Comparison of ENCODE assay signal across 24 cellular contexts in the genomic region with DNA sequence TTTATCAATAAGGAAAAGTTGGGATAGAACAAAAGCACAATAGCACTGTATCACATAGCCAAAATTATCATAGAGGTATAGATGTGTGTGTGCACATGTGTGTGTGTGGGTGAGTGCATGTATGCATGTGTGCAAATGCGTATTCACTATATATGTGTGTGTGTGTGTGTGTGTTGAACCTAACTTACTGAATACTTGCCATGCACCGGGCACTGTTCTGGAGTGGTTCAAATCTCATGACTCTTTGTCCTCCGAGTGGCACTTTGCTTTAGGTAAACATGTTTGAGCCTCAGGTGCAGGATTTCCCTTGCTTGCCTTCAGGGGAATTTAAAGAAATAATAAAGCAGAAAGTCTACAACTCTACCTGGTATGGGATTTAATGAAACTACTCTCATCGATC.
"Had no signal": no experiment of that assay in that cellular context is flagged by ENCODE, and none has a peak within 500 bp of the region (broad histone marks: within the 10 kb centered on the region; RNA-seq: fewer than 3 reads in every experiment).

No MANE protein-coding gene starts in this region.

- H3K4me1 Mint-ChIP-seq: endodermal cell; naive B cell; stimulated activated effector memory CD8-positive, alpha-beta T cell treated with anti-CD3 and anti-CD28 coated beads, Interleukin-12 subunit alpha, Interleukin-12 subunit beta, amount 100 ng/mL, for 72 hours had no signal

- H3K9me3 Mint-ChIP-seq: endodermal cell, nephron, type B pancreatic cell had no signal

- H3K4me3 Mint-ChIP-seq: endodermal cell; nephron; stimulated activated effector memory CD8-positive, alpha-beta T cell treated with anti-CD3 and anti-CD28 coated beads, Interleukin-12 subunit alpha, Interleukin-12 subunit beta, amount 100 ng/mL, for 72 hours; type B pancreatic cell had no signal

- H3K27me3 ChIP-seq: hepatocyte, pancreas, suprapubic skin, thyroid gland, vagina had no signal

- H3K27ac Mint-ChIP-seq: endodermal cell; progenitor cell of endocrine pancreas; stimulated activated effector memory CD8-positive, alpha-beta T cell treated with anti-CD3 and anti-CD28 coated beads, Interleukin-12 subunit alpha, Interleukin-12 subunit beta, amount 100 ng/mL, for 72 hours; type B pancreatic cell had no signal

- H3K4me2 ChIP-seq: hepatocyte had no signal

- H3K4me3 ChIP-seq: hepatocyte, pancreas, suprapubic skin, thyroid gland, vagina had no signal

- DNase-seq: dermis blood vessel endothelial cell; endodermal cell; erythroblast; foreskin melanocyte; head of caudate nucleus; kidney; left cardiac atrium; left ventricle myocardium superior; mesendoderm; naive B cell; occipital lobe; pancreas; right cardiac atrium; small intestine; stimulated activated CD4-positive, alpha-beta T cell treated with anti-CD3 and anti-CD28 coated beads, Interleukin-12 subunit alpha, Interleukin-12 subunit beta, amount 100 ng/mL, for 4 hours; stimulated activated naive CD8-positive, alpha-beta T cell treated with anti-CD3 and anti-CD28 coated beads, Interleukin-15, Interleukin-2, amounts not matched to agents 100 U/mL and 50 U/mL, for 24 hours had no signal

- ATAC-seq: left cardiac atrium; left ventricle myocardium superior; right cardiac atrium; stimulated activated effector memory CD8-positive, alpha-beta T cell treated with anti-CD3 and anti-CD28 coated beads, Interleukin-12 subunit alpha, Interleukin-12 subunit beta, amount 100 ng/mL, for 72 hours; stimulated activated naive CD8-positive, alpha-beta T cell treated with anti-CD3 and anti-CD28 coated beads, Interleukin-15, Interleukin-2, amounts not matched to agents 100 U/mL and 50 U/mL, for 24 hours had no signal

- H3K9me3 ChIP-seq: pancreas, suprapubic skin, thyroid gland, vagina had no signal

- H3K27ac ChIP-seq: hepatocyte, pancreas, suprapubic skin, thyroid gland, vagina had no signal

- H3K27me3 Mint-ChIP-seq: progenitor cell of endocrine pancreas had no signal

- H3K36me3 ChIP-seq: pancreas, suprapubic skin, thyroid gland, vagina had no signal

- H3K4me1 ChIP-seq: pancreas, suprapubic skin, vagina had no signal

- H3K36me3 Mint-ChIP-seq: naive B cell; stimulated activated effector memory CD8-positive, alpha-beta T cell treated with anti-CD3 and anti-CD28 coated beads, Interleukin-12 subunit alpha, Interleukin-12 subunit beta, amount 100 ng/mL, for 72 hours; type B pancreatic cell had no signal
